In genomic region chr4:24741915-24742314, GRCh38 we compare ENCODE assay signal across 25 cellular contexts. TPM values are rescaled to one million over a fixed set of nuclear protein-coding genes. Genes with fewer than 3 reads are reported as not detected.
"Had no signal": no experiment of that assay in that cellular context is flagged by ENCODE, and none has a peak within 500 bp of the region (broad histone marks: within the 10 kb centered on the region; RNA-seq: fewer than 3 reads in every experiment).

No MANE protein-coding gene starts in this region.

- DNase-seq: activated CD4-positive, alpha-beta T cell treated with anti-CD3 and anti-CD28 coated beads for 4 hours; activated CD8-positive, alpha-beta memory T cell treated with anti-CD3 and anti-CD28 coated beads, Interleukin-2, amount 50 U/mL, for 4 hours; activated CD8-positive, alpha-beta T cell treated with anti-CD3 and anti-CD28 coated beads for 36 hours; activated naive CD4-positive, alpha-beta T cell treated with anti-CD3 and anti-CD28 coated beads, Interleukin-2, amount 50 U/mL, for 16 hours; activated naive CD8-positive, alpha-beta T cell treated with anti-CD3 and anti-CD28 coated beads, Interleukin-2, amount 10 ng/mL, durations not matched to agents 7 days and 5 days; activated T-cell treated with anti-CD3 and anti-CD28 coated beads, Interleukin-2, amount 50 U/mL, for 72 hours; adrenal gland; anterior cingulate cortex; central memory CD4-positive, alpha-beta T cell; Kasumi-1; KBM-7; NCI-H1105 treated with DMSO at 0.1 percent for 48 hours; NCI-H146; NCI-H187 treated with DMSO at 0.1 percent for 48 hours; NCI-H345; NCI-H510A; NCI-H526 treated with DMSO at 0.1 percent for 48 hours; NCI-H82; SW 1271 had no signal

- ATAC-seq: activated CD4-positive, CD25-positive, alpha-beta regulatory T cell treated with anti-CD3 and anti-CD28 coated beads, Interleukin-2, amount 50 U/mL, for 24 hours; activated CD8-positive, alpha-beta T cell treated with anti-CD3 and anti-CD28 coated beads for 36 hours; activated T-cell treated with anti-CD3 and anti-CD28 coated beads, Interleukin-2, amount 50 U/mL, for 72 hours had no signal

- H3K4me1 Mint-ChIP-seq: activated naive CD8-positive, alpha-beta T cell treated with anti-CD3 and anti-CD28 coated beads, Interleukin-2, amount 10 ng/mL, durations not matched to agents 7 days and 5 days had no signal

- H3K36me3 Mint-ChIP-seq: activated naive CD8-positive, alpha-beta T cell treated with anti-CD3 and anti-CD28 coated beads, Interleukin-2, amount 10 ng/mL, durations not matched to agents 7 days and 5 days had no signal

- H3K27ac Mint-ChIP-seq: activated CD8-positive, alpha-beta T cell treated with anti-CD3 and anti-CD28 coated beads for 36 hours; activated naive CD8-positive, alpha-beta T cell treated with anti-CD3 and anti-CD28 coated beads, Interleukin-2, amount 10 ng/mL, durations not matched to agents 7 days and 5 days; activated T-cell treated with anti-CD3 and anti-CD28 coated beads, Interleukin-2, amount 50 U/mL, for 72 hours; T-helper 2 cell treated with Interferon-gamma antibody and Interleukin-4, amounts not matched to agents 5 μg/mL and 100 μg/mL, for 36 hours had no signal

- FAIRE-seq: bronchial epithelial cell had no signal

- H3K27me3 Mint-ChIP-seq: activated naive CD8-positive, alpha-beta T cell treated with anti-CD3 and anti-CD28 coated beads, Interleukin-2, amount 10 ng/mL, durations not matched to agents 7 days and 5 days had no signal

- H3K36me3 ChIP-seq: adrenal gland had no signal

- H3K27ac ChIP-seq: adrenal gland, SK-N-MC had no signal

- H3K9me3 ChIP-seq: adrenal gland had no signal

- H3K4me3 Mint-ChIP-seq: activated CD8-positive, alpha-beta T cell treated with anti-CD3 and anti-CD28 coated beads for 36 hours; activated naive CD8-positive, alpha-beta T cell treated with anti-CD3 and anti-CD28 coated beads, Interleukin-2, amount 10 ng/mL, durations not matched to agents 7 days and 5 days; activated T-cell treated with anti-CD3 and anti-CD28 coated beads, Interleukin-2, amount 50 U/mL, for 72 hours; T-helper 2 cell treated with Interferon-gamma antibody and Interleukin-4, amounts not matched to agents 5 μg/mL and 100 μg/mL, for 36 hours had no signal

- H3K27me3 ChIP-seq: adrenal gland had no signal

- H3K4me1 ChIP-seq: adrenal gland had no signal

- H3K4me3 ChIP-seq: adrenal gland, SK-N-MC had no signal

RNA-seq across cellular contexts. Expression of gene SOD3, which starts 53.5 kb away (rescaled TPM):
- total RNA-seq: activated CD8-positive, alpha-beta T cell treated with anti-CD3 and anti-CD28 coated beads for 36 hours; activated naive CD8-positive, alpha-beta T cell treated with anti-CD3 and anti-CD28 coated beads, Interleukin-2, amount 10 ng/mL, durations not matched to agents 7 days and 5 days; activated T-cell treated with anti-CD3 and anti-CD28 coated beads, Interleukin-2, amount 50 U/mL, for 72 hours; bronchial epithelial cell; OCI-LY7; T-helper 1 cell treated with Interleukin-12 subunit alpha and Interleukin-12 subunit beta and Interleukin-4 antibody, amounts not matched to agents 30 ng/mL and 1 ng/mL, for 36 hours had no signal
